In genomic region chr20:43910564-43910963, GRCh38 we compare ENCODE assay signal across 16 cellular contexts.
"Had no signal": no experiment of that assay in that cellular context is flagged by ENCODE, and none has a peak within 500 bp of the region (broad histone marks: within the 10 kb centered on the region; RNA-seq: fewer than 3 reads in every experiment).

No MANE protein-coding gene starts in this region.

- DNase-seq: activated CD4-positive, CD25-positive, alpha-beta regulatory T cell treated with anti-CD3 and anti-CD28 coated beads, Interleukin-2, amount 50 U/mL, for 72 hours; activated naive CD4-positive, alpha-beta T cell; activated naive CD8-positive, alpha-beta T cell treated with anti-CD3 and anti-CD28 coated beads, Interleukin-2, amount 50 U/mL, for 24 hours; aorta; cortex of kidney; effector memory CD4-positive, alpha-beta T cell; gastrocnemius medialis; heart left ventricle; naive thymus-derived CD8-positive, alpha-beta T cell; nucleus accumbens; stimulated activated CD4-positive, alpha-beta T cell treated with anti-CD3 and anti-CD28 coated beads, Interleukin-4, amount 100 ng/mL, for 1 hour; stimulated activated naive CD4-positive, alpha-beta T cell treated with Interleukin-2 at 50 U/mL for 16 hours; substantia nigra; transverse colon had no signal

- H3K4me3 Mint-ChIP-seq: activated naive CD8-positive, alpha-beta T cell treated with anti-CD3 and anti-CD28 coated beads, Interleukin-2, amount 50 U/mL, for 24 hours; activated T-helper 1 cell treated with anti-CD3 and anti-CD28 coated beads, Interleukin-12 subunit alpha, Interleukin-12 subunit beta, Interleukin-2, Interleukin-4 antibody, amounts not matched to agents 30 ng/mL and 10 ng/mL and 1 ng/mL, durations not matched to agents 14 hours and 24 hours and 36 hours; naive thymus-derived CD8-positive, alpha-beta T cell had no signal

- H3K27ac Mint-ChIP-seq: activated naive CD8-positive, alpha-beta T cell treated with anti-CD3 and anti-CD28 coated beads, Interleukin-2, amount 50 U/mL, for 24 hours; activated T-helper 1 cell treated with anti-CD3 and anti-CD28 coated beads, Interleukin-12 subunit alpha, Interleukin-12 subunit beta, Interleukin-2, Interleukin-4 antibody, amounts not matched to agents 30 ng/mL and 10 ng/mL and 1 ng/mL, durations not matched to agents 14 hours and 24 hours and 36 hours; naive thymus-derived CD8-positive, alpha-beta T cell had no signal

- H3K4me1 ChIP-seq: gastrocnemius medialis had no signal

- H3K4me3 ChIP-seq: gastrocnemius medialis, heart left ventricle, transverse colon had no signal

- ATAC-seq: activated naive CD8-positive, alpha-beta T cell treated with anti-CD3 and anti-CD28 coated beads, Interleukin-2, amount 50 U/mL, for 24 hours; gastrocnemius medialis; heart left ventricle; naive thymus-derived CD8-positive, alpha-beta T cell had no signal

- H3K36me3 ChIP-seq: gastrocnemius medialis, heart left ventricle, transverse colon had no signal

- H3K27ac ChIP-seq: epithelial cell of prostate, gastrocnemius medialis, heart left ventricle, transverse colon had no signal
